Comparison of ENCODE assay signal across 13 cellular contexts in the genomic region with DNA sequence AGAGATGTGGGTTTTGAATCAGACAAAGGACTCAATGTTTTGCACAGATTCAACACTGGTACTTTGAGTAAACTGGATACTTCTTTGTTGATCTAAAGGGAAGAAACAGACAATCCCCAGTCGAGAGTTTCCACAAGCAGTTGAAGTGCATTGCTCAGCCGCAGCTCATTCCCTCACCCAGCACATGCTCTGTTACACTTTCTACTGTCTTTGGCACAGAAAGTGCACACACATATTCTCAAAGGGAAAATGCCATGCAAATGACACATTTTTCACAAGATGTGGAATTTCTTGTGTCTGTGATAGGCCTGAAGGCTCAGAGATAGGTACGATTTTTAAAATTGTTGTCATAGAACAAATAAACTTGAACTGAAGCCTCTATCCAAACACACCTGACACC.
DNase-seq lines count a peak whose midpoint lies in the region; ATAC-seq and TF ChIP-seq lines count a peak whose summit lies in the region.
"Had no signal": no experiment of that assay in that cellular context is flagged by ENCODE, and none has a peak within 500 bp of the region (broad histone marks: within the 10 kb centered on the region; RNA-seq: fewer than 3 reads in every experiment).

No MANE protein-coding gene starts in this region.

- H4K20me1 ChIP-seq in DND-41 (ENCODE audit: insufficient read depth, low read length) = no peaks in the 10 kb centered on the region
- H4K20me1 ChIP-seq: BLaER1 treated with 17β-estradiol and CSF1 and Interleukin-3, amounts not matched to agents 10 nM and 100 nM had no signal

- H3K36me3 ChIP-seq in DND-41 (ENCODE audit: insufficient read depth, low read length) = no peaks in the 10 kb centered on the region
- H3K36me3 ChIP-seq in ascending aorta = no peaks in the 10 kb centered on the region
- no peaks in the 10 kb centered on the region for H3K36me3 ChIP-seq in neutrophil
- H3K36me3 ChIP-seq: BLaER1 treated with 17β-estradiol and CSF1 and Interleukin-3, amounts not matched to agents 10 nM and 100 nM; cardiac muscle cell had no signal

- no peak overlapping the region for H3K9ac ChIP-seq in DND-41 (ENCODE audit: low read depth, low read length)

- H3K9me3 ChIP-seq in DND-41 (ENCODE audit: insufficient read depth, low read length, severe bottlenecking) (no peaks in the 10 kb centered on the region), ascending aorta (no peaks in the 10 kb centered on the region), neutrophil (no peaks in the 10 kb centered on the region)

- H3K4me3 ChIP-seq in DND-41 (ENCODE audit: low read depth in 1 of 2, low read length in 2 of 2) (no peak overlapping the region), ascending aorta (no peak overlapping the region), neutrophil (ENCODE audit: low read depth in 1 of 2, low read length in 1 of 2) (no peak overlapping the region)
- H3K4me3 ChIP-seq: BLaER1 treated with 17β-estradiol and CSF1 and Interleukin-3, amounts not matched to agents 10 nM and 100 nM; cardiac muscle cell; SK-N-MC had no signal

- no peak overlapping the region for H3K27ac ChIP-seq in DND-41 (ENCODE audit: low read length)
- H3K27ac ChIP-seq in ascending aorta = peak overlapping the region; percentile 8 to 51
- H3K27ac ChIP-seq in neutrophil = peak overlapping the region; percentile 89
- H3K27ac ChIP-seq: cardiac muscle cell had no signal

- peak overlapping the region; percentile 21; the same call in 1 of the 2 replicates for H2AFZ ChIP-seq in DND-41 (ENCODE audit: low read depth, low read length)

- intact Hi-C loops in ascending aorta (cut with DNase I) = loop anchor here (2.0 to 10.0 kb wide), 3 partner anchors 259 to 547 kb away; a partner anchor contains a TSS

- peaks cover 17% of the 10 kb centered on the region for H3K4me1 ChIP-seq in DND-41 (ENCODE audit: insufficient read depth, low read length)
- H3K4me1 ChIP-seq in ascending aorta = peaks cover 3 to 12% of the 10 kb centered on the region in 2 donors
- H3K4me1 ChIP-seq in neutrophil (ENCODE audit: control insufficient read depth in 1 of 2, insufficient read depth in 1 of 2, low read depth in 1 of 2, low read length in 1 of 2) = peaks cover 56 to 64% of the 10 kb centered on the region in 2 experiments

- ATAC-seq in DND-41 (ENCODE audit: insufficient read depth, low read depth) = no peak
- no peak for ATAC-seq in GM18520 (IDR thresholded peaks at IDR 0.05; ENCODE audit: unreplicated experiment)
- ATAC-seq in GM18519 (IDR thresholded peaks at IDR 0.05; ENCODE audit: low FRiP score, unreplicated experiment) = no peak

- TF ChIP-seq CTCF in DND-41 (IDR thresholded peaks at IDR 0.05; ENCODE audit: borderline replicate concordance, extremely low read depth, low read length, poor library complexity, severe bottlenecking) (no peak), ascending aorta (IDR thresholded peaks at IDR 0.05) (no peak), neutrophil (IDR thresholded peaks at IDR 0.05) (no peak), GM10266 (IDR thresholded peaks at IDR 0.05; ENCODE audit: control insufficient read depth, insufficient read depth, low read depth, missing control alignments) (no peak)

- no peak overlapping the region for H3K4me2 ChIP-seq in DND-41 (ENCODE audit: insufficient read depth, low read length)

- H3K79me2 ChIP-seq in DND-41 (ENCODE audit: insufficient read depth, low read length) = no peaks in the 10 kb centered on the region

- H3K27me3 ChIP-seq in DND-41 (ENCODE audit: insufficient read depth, low read length, poor library complexity) (no peaks in the 10 kb centered on the region), ascending aorta (no peaks in the 10 kb centered on the region), neutrophil (no peaks in the 10 kb centered on the region)
- H3K27me3 ChIP-seq: BLaER1 treated with 17β-estradiol and CSF1 and Interleukin-3, amounts not matched to agents 10 nM and 100 nM; cardiac muscle cell had no signal

- DNase-seq in AG20443 (ENCODE audit: low spot score) (peak; percentile 40), DND-41 (no peak), ascending aorta (ENCODE audit: low spot score in 2 of 2) (no peak), GM10266 (ENCODE audit: extremely low spot score) (no peak)
- DNase-seq: activated gamma-delta T cell, glutamatergic neuron, NCI-H187 treated with DMSO at 0.1 percent for 48 hours had no signal
